8 cellular contexts compared by ENCODE assay signal in genomic region chr22:23179381-23180294, GRCh38. TPM values are rescaled to one million over a fixed set of nuclear protein-coding genes. Genes with fewer than 3 reads are reported as not detected.
DNase-seq lines count a peak whose midpoint lies in the region; ATAC-seq lines count a peak whose summit lies in the region.

No MANE protein-coding gene starts in this region.

- no peak for ATAC-seq in naive thymus-derived CD4-positive, alpha-beta T cell
- ATAC-seq in HG03342 (IDR thresholded peaks at IDR 0.05; ENCODE audit: unreplicated experiment) (no peak), HG02571 (IDR thresholded peaks at IDR 0.05; ENCODE audit: unreplicated experiment) (no peak)

- peak overlapping the region; percentile 70 to 90 (median 82) for H3K4me3 Mint-ChIP-seq in naive thymus-derived CD4-positive, alpha-beta T cell

- POLR2A ChIA-PET in naive thymus-derived CD4-positive, alpha-beta T cell (lab: Charles Lee): interaction anchor here (1.2 to 2.3 kb wide), 4 partner anchors 37 to 99 kb away, joined by 3 to 15 read pairs (median 4); no protein-coding TSS in a partner anchor

- H3K4me3 ChIP-seq in GM23248 (peak overlapping the region; percentile 72), SJCRH30 (peak overlapping the region; percentile 61)
- H3K4me3 ChIP-seq in effector memory CD4-positive, alpha-beta T cell (ENCODE audit: insufficient read depth, low read depth, low read length, poor library complexity, severe bottlenecking): peak overlapping the region; percentile 50
- H3K4me3 ChIP-seq in naive thymus-derived CD4-positive, alpha-beta T cell (ENCODE audit: low read length): peak overlapping the region; percentile 53

- DNase-seq in GM23248: peak; percentile 39
- DNase-seq in SJCRH30: peak; percentile 29 to 47
- no peak for DNase-seq in effector memory CD4-positive, alpha-beta T cell
- peak in 3 of 9 donors; percentile 12 to 28 (median 24) for DNase-seq in naive thymus-derived CD4-positive, alpha-beta T cell
- DNase-seq in glomerular visceral epithelial cell (ENCODE audit: extremely low spot score): no peak
- no peak for DNase-seq in mesenteric fat pad (ENCODE audit: low spot score)

- H3K27ac ChIP-seq in GM23248 (no peak overlapping the region), SJCRH30 (peak overlapping the region; percentile 15)
- H3K27ac ChIP-seq in effector memory CD4-positive, alpha-beta T cell (ENCODE audit: insufficient read depth, low read length, poor library complexity, severe bottlenecking): peak overlapping the region; percentile 19
- peak overlapping the region; percentile 65 for H3K27ac ChIP-seq in naive thymus-derived CD4-positive, alpha-beta T cell (ENCODE audit: low read depth, low read length)

- peaks cover 34% of the 10 kb centered on the region for H3K79me2 ChIP-seq in GM23248 (ENCODE audit: insufficient read depth)

- H2AFZ ChIP-seq in GM23248: peak overlapping the region; percentile 93

- H3K36me3 Mint-ChIP-seq in naive thymus-derived CD4-positive, alpha-beta T cell: peaks cover 0 to 31% (median 8%) of the 10 kb centered on the region in 5 donors

- H3K4me2 ChIP-seq in GM23248 (ENCODE audit: unreplicated experiment): peak overlapping the region; percentile 52

- no peaks in the 10 kb centered on the region for H4K20me1 ChIP-seq in GM23248 (ENCODE audit: insufficient read depth)

- in situ Hi-C loops in GM23248 (cut with MboI): loop anchor here (5.0 to 25.0 kb wide), 2 partner anchors 93 to 358 kb away; no protein-coding TSS in a partner anchor

- H3K36me3 ChIP-seq in GM23248 (ENCODE audit: low read depth) (no peaks in the 10 kb centered on the region), SJCRH30 (peaks cover 7% of the 10 kb centered on the region; the same call in 1 of the 2 replicates)
- H3K36me3 ChIP-seq in effector memory CD4-positive, alpha-beta T cell (ENCODE audit: control insufficient read depth, insufficient read depth, low read length): no peaks in the 10 kb centered on the region
- H3K36me3 ChIP-seq in naive thymus-derived CD4-positive, alpha-beta T cell (ENCODE audit: control insufficient read depth in 2 of 3, insufficient read depth in 3 of 3, low read length in 3 of 3): no peaks in the 10 kb centered on the region

- CTCF ChIA-PET in naive thymus-derived CD4-positive, alpha-beta T cell (lab: Charles Lee): interaction anchor here (0.7 to 6.8 kb wide), 6 partner anchors 21 to 106 kb away, joined by 3 to 69 read pairs (median 3); partner anchors contain the start of gene RAB36

- H3K27me3 ChIP-seq in GM23248 (replicated peaks; ENCODE audit: insufficient read depth) (no peaks in the 10 kb centered on the region), SJCRH30 (no peaks in the 10 kb centered on the region)
- H3K27me3 ChIP-seq in effector memory CD4-positive, alpha-beta T cell (replicated peaks; ENCODE audit: control insufficient read depth, insufficient read depth, low read length, poor library complexity, severe bottlenecking): no peaks in the 10 kb centered on the region
- no peaks in the 10 kb centered on the region for H3K27me3 ChIP-seq in naive thymus-derived CD4-positive, alpha-beta T cell (ENCODE audit: control insufficient read depth in 2 of 2, insufficient read depth in 2 of 2, low read length in 2 of 2)

- peaks cover 48 to 62% (median 56%) of the 10 kb centered on the region in 7 donors for H3K4me1 Mint-ChIP-seq in naive thymus-derived CD4-positive, alpha-beta T cell

- intact Hi-C loops in naive thymus-derived CD4-positive, alpha-beta T cell (cut with micrococcal nuclease): loop anchor here (1.0 to 10.0 kb wide), 7 partner anchors 37 to 345 kb away; no protein-coding TSS in a partner anchor

- H3K4me1 ChIP-seq in GM23248 (ENCODE audit: insufficient read depth): peaks cover 22% of the 10 kb centered on the region
- peaks cover 40% of the 10 kb centered on the region for H3K4me1 ChIP-seq in SJCRH30
- peaks cover 41% of the 10 kb centered on the region for H3K4me1 ChIP-seq in effector memory CD4-positive, alpha-beta T cell (ENCODE audit: control insufficient read depth, insufficient read depth, low read length, poor library complexity, severe bottlenecking)
- H3K4me1 ChIP-seq in naive thymus-derived CD4-positive, alpha-beta T cell (ENCODE audit: control insufficient read depth in 2 of 2, insufficient read depth in 2 of 2, low read length in 2 of 2): peaks cover 30 to 48% of the 10 kb centered on the region in 2 donors

- peak overlapping the region; percentile 64 for H3K9ac ChIP-seq in GM23248

- H3F3A ChIP-seq in GM23248 (ENCODE audit: insufficient read depth): peaks cover 8% of the 10 kb centered on the region; the same call in 1 of the 2 replicates

- peak overlapping the region in 8 of 9 donors; percentile 65 to 91 (median 81) for H3K27ac Mint-ChIP-seq in naive thymus-derived CD4-positive, alpha-beta T cell

- 26 to 27% methylated on average over 25 of the region's 25 CpGs for WGBS in GM23248 (ENCODE audit: low coverage in 1 of 2, low lambda C conversion rate in 2 of 2, missing lambda C conversion rate in 2 of 2), 2 experiments

- no peaks in the 10 kb centered on the region for H3K9me2 ChIP-seq in GM23248 (ENCODE audit: insufficient read depth)

- peaks cover 0 to 14% (median 0%) of the 10 kb centered on the region in 11 donors for H3K9me3 Mint-ChIP-seq in naive thymus-derived CD4-positive, alpha-beta T cell

- H3K9me3 ChIP-seq in GM23248 (ENCODE audit: low read depth) (no peaks in the 10 kb centered on the region), SJCRH30 (replicated peaks) (peaks cover 10% of the 10 kb centered on the region; the same call in 1 of the 2 replicates)
- H3K9me3 ChIP-seq in effector memory CD4-positive, alpha-beta T cell (ENCODE audit: control insufficient read depth, low read length): no peaks in the 10 kb centered on the region
- H3K9me3 ChIP-seq in naive thymus-derived CD4-positive, alpha-beta T cell (ENCODE audit: control insufficient read depth in 2 of 3, low read length in 3 of 3): no peaks in the 10 kb centered on the region

- H3K27me3 Mint-ChIP-seq in naive thymus-derived CD4-positive, alpha-beta T cell: peaks cover 0 to 2% (median 0%) of the 10 kb centered on the region in 5 donors

RNA-seq across cellular contexts. Expression of gene BCR, which starts 0.7 kb away (rescaled TPM):
- 30.0 and 30.6 TPM in 2 replicates for total RNA-seq in GM23248 (2014; rRNA removed; shearing (Covaris generic))
- 3.3 and 4.7 TPM in 2 replicates for polyA plus RNA-seq in GM23248 (2016; fragmentation: Nextera tagmentation; extraction: Ambion mirVana)
- 24.9 and 27.2 TPM in 2 replicates for total RNA-seq in SJCRH30 (2014; rRNA removed; shearing (Covaris generic))
- 100 to 1,000 TPM in 1 of 5 experiments, 10 to 100 TPM in 4; 56.2 to 103 (median 94.3) TPM for total RNA-seq in naive thymus-derived CD4-positive, alpha-beta T cell
- 10 to 100 TPM in 1 of 2 donors, 1 to 10 TPM in 1; 6.1 to 19.1 TPM for polyA plus RNA-seq in naive thymus-derived CD4-positive, alpha-beta T cell
- 98.1 TPM for total RNA-seq in mesenteric fat pad

RNA-seq across cellular contexts. Expression of gene RAB36, which starts 34.4 kb away (rescaled TPM):
- 3.5 and 5.8 TPM in 2 replicates for total RNA-seq in GM23248 (2014; rRNA removed; shearing (Covaris generic))
- polyA plus RNA-seq in GM23248 (2016; fragmentation: Nextera tagmentation; extraction: Ambion mirVana): 5.0 and 6.8 TPM in 2 replicates
- total RNA-seq in SJCRH30 (2014; rRNA removed; shearing (Covaris generic)): not detected in 2 replicates
- total RNA-seq in naive thymus-derived CD4-positive, alpha-beta T cell: 1 to 10 TPM in 1 of 5 experiments, under 1 TPM in 4; 0.10 to 1.2 (median 0.38) TPM
- under 1 TPM; 0.40 to 0.54 TPM for polyA plus RNA-seq in naive thymus-derived CD4-positive, alpha-beta T cell
- total RNA-seq in mesenteric fat pad: 3.2 TPM

RNA-seq across cellular contexts. Expression of gene RSPH14, which starts 37.8 kb away (rescaled TPM):
- not detected in 2 replicates for total RNA-seq in GM23248 (2014; rRNA removed; shearing (Covaris generic))
- not detected in 2 replicates for polyA plus RNA-seq in GM23248 (2016; fragmentation: Nextera tagmentation; extraction: Ambion mirVana)
- total RNA-seq in SJCRH30 (2014; rRNA removed; shearing (Covaris generic)): not detected in 2 replicates
- 1 to 10 TPM in 1 of 5 experiments, under 1 TPM in 1, not detected in 3; 0.81 to 1.3 TPM for total RNA-seq in naive thymus-derived CD4-positive, alpha-beta T cell
- under 1 TPM in 1 of 2 donors, not detected in 1; 0.38 TPM for polyA plus RNA-seq in naive thymus-derived CD4-positive, alpha-beta T cell
- not detected for total RNA-seq in mesenteric fat pad

Comparison
In these comparisons a context has a peak if more than half of its experiments do, and no peak if none do; other contexts are left out.
1. DNase-seq: peak in GM23248 (single experiment) and SJCRH30 (2 of 2); none in effector memory CD4-positive, alpha-beta T cell (0 of 3), glomerular visceral epithelial cell (single experiment) and mesenteric fat pad (single experiment).
2. Peak in every context shown above with its lines, with median percentiles within 50 percentile points of each other: H3K4me3 ChIP-seq.